In the genomic region with DNA sequence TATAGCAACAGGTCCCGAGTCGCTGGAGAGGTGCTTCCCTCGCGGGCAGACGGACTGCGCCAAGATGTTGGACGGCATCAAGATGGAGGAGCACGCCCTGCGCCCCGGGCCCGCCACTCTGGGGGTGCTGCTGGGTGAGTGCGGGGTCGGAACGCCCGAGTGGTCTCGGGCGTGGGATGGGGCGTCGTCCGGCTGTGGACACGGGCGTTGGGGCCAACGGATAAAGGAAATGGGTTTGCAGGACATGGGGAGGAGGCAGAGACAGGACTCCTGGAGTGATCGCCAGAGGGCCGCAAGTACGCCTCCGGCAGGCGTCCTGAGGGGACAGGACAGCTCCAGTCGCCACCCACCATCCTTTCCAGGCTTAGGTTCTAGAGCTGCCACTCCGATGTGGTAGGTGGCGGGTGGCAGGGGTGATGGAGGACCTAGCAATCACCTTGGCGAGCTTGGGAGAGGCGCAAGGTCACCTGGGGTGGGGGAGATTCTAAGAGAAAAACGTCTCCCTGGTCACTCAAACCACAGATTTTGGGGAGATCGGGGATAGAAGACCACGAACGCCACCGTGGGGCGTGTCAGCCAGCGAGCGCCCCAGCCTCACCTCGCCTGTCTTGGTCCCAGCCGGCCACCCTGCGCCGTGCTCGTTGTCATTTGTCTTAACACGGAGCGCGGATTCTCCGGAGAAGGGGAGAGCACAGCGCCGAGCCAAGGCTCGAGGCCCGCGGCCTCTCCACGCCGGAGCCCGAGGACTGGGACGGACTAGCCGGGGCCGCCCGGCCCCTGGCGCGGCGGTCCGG, we compare ENCODE assay signal across 8 cellular contexts. TPM values are rescaled to one million over a fixed set of nuclear protein-coding genes. Genes with fewer than 3 reads are reported as not detected.
A peak's percentile ranks its signal among the peaks of the same experiment; 100 is the strongest.
DNase-seq lines count a peak whose midpoint lies in the region; TF ChIP-seq lines count a peak whose summit lies in the region.

No MANE protein-coding gene starts in this region.

- H3K36me3 Mint-ChIP-seq in IgD-negative memory B cell (no peaks in the 10 kb centered on the region), endothelial cell (ENCODE audit: low read depth, unreplicated experiment) (peaks cover 4% of the 10 kb centered on the region)

- peak overlapping the region; percentile 60 to 93 (median 78) for H3K4me3 Mint-ChIP-seq in IgD-negative memory B cell
- peak overlapping the region; percentile 56 for H3K4me3 Mint-ChIP-seq in endothelial cell (ENCODE audit: unreplicated experiment)

- DNase-seq in DMS53 (lab: John Stamatoyannopoulos, UW) (peak; percentile 70), DMS53 treated with DMSO at 0.1 percent for 48 hours (lab: John Stamatoyannopoulos, UW; ENCODE audit: unreplicated experiment) (no peak), endothelial cell (ENCODE audit: low spot score) (no peak), retina (peak; percentile 53), NCI-H774 (lab: John Stamatoyannopoulos, UW) (no peak), ureter (ENCODE audit: low spot score) (no peak), HK-2 (ENCODE audit: unreplicated experiment) (no peak)

- peaks cover 10 to 22% (median 17%) of the 10 kb centered on the region in 3 donors for H3K4me1 Mint-ChIP-seq in IgD-negative memory B cell
- peaks cover 24% of the 10 kb centered on the region for H3K4me1 Mint-ChIP-seq in endothelial cell (ENCODE audit: unreplicated experiment)

- H3K27ac Mint-ChIP-seq in IgD-negative memory B cell (peak overlapping the region; percentile 59 to 76 (median 69)), endothelial cell (ENCODE audit: unreplicated experiment) (no peak overlapping the region)

- TF ChIP-seq CTCF in endothelial cell (IDR thresholded peaks at IDR 0.05; ENCODE audit: unreplicated experiment) = no peak

- peaks cover 55% of the 10 kb centered on the region for H3K27me3 Mint-ChIP-seq in IgD-negative memory B cell
- peaks cover 51% of the 10 kb centered on the region for H3K27me3 Mint-ChIP-seq in endothelial cell (ENCODE audit: unreplicated experiment)

- H3K9me3 Mint-ChIP-seq in IgD-negative memory B cell = peaks cover 0 to 2% (median 0%) of the 10 kb centered on the region in 3 donors
- no peaks in the 10 kb centered on the region for H3K9me3 Mint-ChIP-seq in endothelial cell (ENCODE audit: unreplicated experiment)

RNA-seq across cellular contexts. Expression of a gene that starts 0.9 kb away (rescaled TPM):
- not detected for polyA plus RNA-seq in IgD-negative memory B cell
- total RNA-seq in endothelial cell (ENCODE audit: unreplicated experiment) = 0.26 TPM
- not detected for total RNA-seq in ureter

Comparison
In these comparisons a context has a peak if more than half of its experiments do, and no peak if none do; other contexts are left out.
1. DNase-seq: peak in DMS53 (single experiment) and retina (single experiment); none in DMS53 treated with DMSO at 0.1 percent for 48 hours (single experiment), endothelial cell (single experiment), NCI-H774 (single experiment), ureter (single experiment) and HK-2 (single experiment).